Comparison of ENCODE assay signal across 25 cellular contexts in genomic region chr22:49998718-49999062, GRCh38. TPM values are rescaled to one million over a fixed set of nuclear protein-coding genes. Genes with fewer than 3 reads are reported as not detected.
DNase-seq lines count a peak whose midpoint lies in the region; ATAC-seq and TF ChIP-seq lines count a peak whose summit lies in the region.
"Had no signal": no experiment of that assay in that cellular context is flagged by ENCODE, and none has a peak within 500 bp of the region (broad histone marks: within the 10 kb centered on the region; RNA-seq: fewer than 3 reads in every experiment).

No MANE protein-coding gene starts in this region.

- H3K27ac ChIP-seq in CD4-positive, CD25-positive, alpha-beta regulatory T cell (ENCODE audit: insufficient read depth, low read length, poor library complexity, severe bottlenecking), result no peak overlapping the region
- no peak overlapping the region for H3K27ac ChIP-seq in HUES48 (ENCODE audit: low read depth, low read length)
- H3K27ac ChIP-seq: foreskin keratinocyte, hepatocyte, thoracic aorta, VCaP had no signal

- H3K9me3 ChIP-seq in CD4-positive, CD25-positive, alpha-beta regulatory T cell (ENCODE audit: control insufficient read depth in 2 of 2, low read length in 2 of 2), result no peaks in the 10 kb centered on the region
- no peaks in the 10 kb centered on the region for H3K9me3 ChIP-seq in HUES48 (ENCODE audit: control insufficient read depth, insufficient read depth, low read length)
- H3K9me3 ChIP-seq in iPS-15b (ENCODE audit: control insufficient read depth, insufficient read depth, low read length), result no peaks in the 10 kb centered on the region
- H3K9me3 ChIP-seq: thoracic aorta had no signal

- H3K4me1 ChIP-seq in CD4-positive, CD25-positive, alpha-beta regulatory T cell (ENCODE audit: control insufficient read depth, insufficient read depth, low read length, poor library complexity, severe bottlenecking), result no peaks in the 10 kb centered on the region
- no peaks in the 10 kb centered on the region for H3K4me1 ChIP-seq in HUES48 (ENCODE audit: control insufficient read depth, insufficient read depth, low read length)
- no peaks in the 10 kb centered on the region for H3K4me1 ChIP-seq in iPS-15b (ENCODE audit: control insufficient read depth, insufficient read depth, low read length)
- H3K4me1 ChIP-seq: foreskin keratinocyte had no signal

- H3K4me3 Mint-ChIP-seq in CD4-positive, CD25-positive, alpha-beta regulatory T cell, result peak overlapping the region in 2 of 4 donors; percentile 12 to 22
- H3K4me3 Mint-ChIP-seq in neural crest cell, result peak overlapping the region; percentile 27
- no peak overlapping the region for H3K4me3 Mint-ChIP-seq in activated T-helper 2 cell treated with anti-CD3 and anti-CD28 coated beads, Interferon-gamma antibody, Interleukin-2, Interleukin-4, amounts not matched to agents 10 μg/mL and 5 μg/mL and 100 μg/mL, durations not matched to agents 14 hours and 24 hours and 36 hours (ENCODE audit: low read depth)
- no peak overlapping the region for H3K4me3 Mint-ChIP-seq in stimulated activated effector memory CD8-positive, alpha-beta T cell treated with anti-CD3 and anti-CD28 coated beads, Interleukin-12 subunit alpha, Interleukin-12 subunit beta, amount 100 ng/mL, for 72 hours
- H3K4me3 Mint-ChIP-seq: activated CD8-positive, alpha-beta T cell treated with anti-CD3 and anti-CD28 coated beads, Interleukin-2, amount 10 ng/mL, durations not matched to agents 7 days and 5 days; HFFc6 had no signal

- no peak overlapping the region for H3K9ac ChIP-seq in HUES48 (ENCODE audit: low read depth, low read length)
- no peak overlapping the region for H3K9ac ChIP-seq in iPS-15b (ENCODE audit: low read depth, low read length)

- no peak for TF ChIP-seq CTCF in neural crest cell (conservative IDR thresholded peaks at IDR 0.05)

- DNase-seq in CD4-positive, CD25-positive, alpha-beta regulatory T cell, result no peak
- DNase-seq in neural crest cell (ENCODE audit: low read depth, low spot score) (no peak), NCI-H226 (no peak), EL (no peak)
- no peak for DNase-seq in activated T-helper 2 cell treated with anti-CD3 and anti-CD28 coated beads, Interferon-gamma antibody, Interleukin-2, Interleukin-4, amounts not matched to agents 10 μg/mL and 5 μg/mL and 100 μg/mL, durations not matched to agents 14 hours and 24 hours and 36 hours (ENCODE audit: low spot score)
- no peak for DNase-seq in stimulated activated effector memory CD8-positive, alpha-beta T cell treated with anti-CD3 and anti-CD28 coated beads, Interleukin-12 subunit alpha, Interleukin-12 subunit beta, amount 100 ng/mL, for 72 hours (ENCODE audit: low spot score in 2 of 2)
- DNase-seq: activated CD8-positive, alpha-beta T cell treated with anti-CD3 and anti-CD28 coated beads, Interleukin-2, amount 10 ng/mL, durations not matched to agents 7 days and 5 days; AML-193; foreskin keratinocyte; HFFc6; NCI-H2171; NCI-H774; PC-3; SIG-M5; stimulated activated CD4-positive, alpha-beta T cell treated with anti-CD3 and anti-CD28 coated beads, Interleukin-12 subunit alpha, Interleukin-12 subunit beta, amount 100 ng/mL, for 4 hours had no signal

- ATAC-seq in CD4-positive, CD25-positive, alpha-beta regulatory T cell (ENCODE audit: low read depth in 2 of 2), result no peak
- ATAC-seq in stimulated activated effector memory CD8-positive, alpha-beta T cell treated with anti-CD3 and anti-CD28 coated beads, Interleukin-12 subunit alpha, Interleukin-12 subunit beta, amount 100 ng/mL, for 72 hours, result no peak
- ATAC-seq: PC-3 had no signal

- intact Hi-C loops in activated T-helper 2 cell treated with anti-CD3 and anti-CD28 coated beads, Interferon-gamma antibody, Interleukin-2, Interleukin-4, amounts not matched to agents 10 μg/mL and 5 μg/mL and 100 μg/mL, durations not matched to agents 14 hours and 24 hours and 36 hours (cut with micrococcal nuclease), result no loop called here

- H3K4me3 ChIP-seq in CD4-positive, CD25-positive, alpha-beta regulatory T cell (ENCODE audit: low read depth, low read length), result no peak overlapping the region
- H3K4me3 ChIP-seq in HUES48 (ENCODE audit: low read depth, low read length), result peak overlapping the region; percentile 56; the same call in 1 of the 2 replicates
- H3K4me3 ChIP-seq in iPS-15b (ENCODE audit: low read depth, low read length), result peak overlapping the region; percentile 59
- H3K4me3 ChIP-seq: hepatocyte, thoracic aorta had no signal

- peak overlapping the region; percentile 8 to 88 (median 32) for H3K27ac Mint-ChIP-seq in CD4-positive, CD25-positive, alpha-beta regulatory T cell
- no peak overlapping the region for H3K27ac Mint-ChIP-seq in neural crest cell (ENCODE audit: unreplicated experiment)
- no peak overlapping the region for H3K27ac Mint-ChIP-seq in activated T-helper 2 cell treated with anti-CD3 and anti-CD28 coated beads, Interferon-gamma antibody, Interleukin-2, Interleukin-4, amounts not matched to agents 10 μg/mL and 5 μg/mL and 100 μg/mL, durations not matched to agents 14 hours and 24 hours and 36 hours
- H3K27ac Mint-ChIP-seq in stimulated activated effector memory CD8-positive, alpha-beta T cell treated with anti-CD3 and anti-CD28 coated beads, Interleukin-12 subunit alpha, Interleukin-12 subunit beta, amount 100 ng/mL, for 72 hours, result no peak overlapping the region
- H3K27ac Mint-ChIP-seq: activated CD8-positive, alpha-beta T cell treated with anti-CD3 and anti-CD28 coated beads, Interleukin-2, amount 10 ng/mL, durations not matched to agents 7 days and 5 days; HFFc6 had no signal

- peaks cover 0 to 11% (median 0%) of the 10 kb centered on the region in 4 donors for H3K4me1 Mint-ChIP-seq in CD4-positive, CD25-positive, alpha-beta regulatory T cell
- peaks cover 9% of the 10 kb centered on the region for H3K4me1 Mint-ChIP-seq in neural crest cell
- H3K4me1 Mint-ChIP-seq in activated T-helper 2 cell treated with anti-CD3 and anti-CD28 coated beads, Interferon-gamma antibody, Interleukin-2, Interleukin-4, amounts not matched to agents 10 μg/mL and 5 μg/mL and 100 μg/mL, durations not matched to agents 14 hours and 24 hours and 36 hours (ENCODE audit: low read depth), result no peaks in the 10 kb centered on the region
- H3K4me1 Mint-ChIP-seq in stimulated activated effector memory CD8-positive, alpha-beta T cell treated with anti-CD3 and anti-CD28 coated beads, Interleukin-12 subunit alpha, Interleukin-12 subunit beta, amount 100 ng/mL, for 72 hours, result peaks cover 16% of the 10 kb centered on the region

- H3K27me3 Mint-ChIP-seq in CD4-positive, CD25-positive, alpha-beta regulatory T cell, result peaks cover 5% of the 10 kb centered on the region
- peaks cover 27% of the 10 kb centered on the region for H3K27me3 Mint-ChIP-seq in neural crest cell (ENCODE audit: low read depth)
- peaks cover under 1% of the 10 kb centered on the region for H3K27me3 Mint-ChIP-seq in activated T-helper 2 cell treated with anti-CD3 and anti-CD28 coated beads, Interferon-gamma antibody, Interleukin-2, Interleukin-4, amounts not matched to agents 10 μg/mL and 5 μg/mL and 100 μg/mL, durations not matched to agents 14 hours and 24 hours and 36 hours (ENCODE audit: low read depth)

- H3K9me3 Mint-ChIP-seq in CD4-positive, CD25-positive, alpha-beta regulatory T cell, result peaks cover 0 to 1% (median 0%) of the 10 kb centered on the region in 7 donors
- no peaks in the 10 kb centered on the region for H3K9me3 Mint-ChIP-seq in neural crest cell
- no peaks in the 10 kb centered on the region for H3K9me3 Mint-ChIP-seq in activated T-helper 2 cell treated with anti-CD3 and anti-CD28 coated beads, Interferon-gamma antibody, Interleukin-2, Interleukin-4, amounts not matched to agents 10 μg/mL and 5 μg/mL and 100 μg/mL, durations not matched to agents 14 hours and 24 hours and 36 hours
- no peaks in the 10 kb centered on the region for H3K9me3 Mint-ChIP-seq in stimulated activated effector memory CD8-positive, alpha-beta T cell treated with anti-CD3 and anti-CD28 coated beads, Interleukin-12 subunit alpha, Interleukin-12 subunit beta, amount 100 ng/mL, for 72 hours
- H3K9me3 Mint-ChIP-seq: HFFc6 had no signal

- H3K36me3 ChIP-seq in CD4-positive, CD25-positive, alpha-beta regulatory T cell (ENCODE audit: control insufficient read depth, insufficient read depth, low read length), result no peaks in the 10 kb centered on the region
- H3K36me3 ChIP-seq in HUES48 (ENCODE audit: control insufficient read depth, insufficient read depth, low read length) (no peaks in the 10 kb centered on the region), iPS-15b (ENCODE audit: control insufficient read depth, insufficient read depth, low read length) (no peaks in the 10 kb centered on the region)
- H3K36me3 ChIP-seq: thoracic aorta had no signal

- no peaks in the 10 kb centered on the region for H3K36me3 Mint-ChIP-seq in CD4-positive, CD25-positive, alpha-beta regulatory T cell
- H3K36me3 Mint-ChIP-seq in neural crest cell (ENCODE audit: low read depth), result no peaks in the 10 kb centered on the region
- no peaks in the 10 kb centered on the region for H3K36me3 Mint-ChIP-seq in activated T-helper 2 cell treated with anti-CD3 and anti-CD28 coated beads, Interferon-gamma antibody, Interleukin-2, Interleukin-4, amounts not matched to agents 10 μg/mL and 5 μg/mL and 100 μg/mL, durations not matched to agents 14 hours and 24 hours and 36 hours (ENCODE audit: low read depth)
- H3K36me3 Mint-ChIP-seq in stimulated activated effector memory CD8-positive, alpha-beta T cell treated with anti-CD3 and anti-CD28 coated beads, Interleukin-12 subunit alpha, Interleukin-12 subunit beta, amount 100 ng/mL, for 72 hours, result no peaks in the 10 kb centered on the region

- H3K27me3 ChIP-seq in CD4-positive, CD25-positive, alpha-beta regulatory T cell (ENCODE audit: control insufficient read depth, insufficient read depth, low read length), result no peaks in the 10 kb centered on the region
- H3K27me3 ChIP-seq in HUES48 (ENCODE audit: control insufficient read depth, insufficient read depth, low read length), result peaks cover 19% of the 10 kb centered on the region
- peaks cover 13% of the 10 kb centered on the region for H3K27me3 ChIP-seq in iPS-15b (ENCODE audit: control insufficient read depth, insufficient read depth, low read length)

RNA-seq across cellular contexts. Expression of gene IL17REL, which starts 13.9 kb away (rescaled TPM):
- 0.57 TPM for total RNA-seq in CD4-positive, CD25-positive, alpha-beta regulatory T cell
- under 1 TPM in 1 of 4 donors, not detected in 3; 0.07 TPM for polyA plus RNA-seq in CD4-positive, CD25-positive, alpha-beta regulatory T cell
- 0.07 TPM in 1 of 2 replicates, not detected in the other for total RNA-seq in neural crest cell
- total RNA-seq in activated T-helper 2 cell treated with anti-CD3 and anti-CD28 coated beads, Interferon-gamma antibody, Interleukin-2, Interleukin-4, amounts not matched to agents 10 μg/mL and 5 μg/mL and 100 μg/mL, durations not matched to agents 14 hours and 24 hours and 36 hours, result not detected in 2 replicates
- total RNA-seq: activated CD8-positive, alpha-beta T cell treated with anti-CD3 and anti-CD28 coated beads, Interleukin-2, amount 10 ng/mL, durations not matched to agents 7 days and 5 days; epithelial cell of proximal tubule; foreskin keratinocyte; hepatocyte; HFFc6; renal cortical epithelial cell; T-helper 1 cell treated with Interleukin-12 subunit alpha and Interleukin-12 subunit beta and Interleukin-4 antibody, amounts not matched to agents 30 ng/mL and 1 ng/mL, for 36 hours; thoracic aorta had no signal
- polyA plus RNA-seq: foreskin keratinocyte, hepatocyte had no signal

RNA-seq across cellular contexts. Expression of gene PIM3, which starts 38.1 kb away (rescaled TPM):
- total RNA-seq in CD4-positive, CD25-positive, alpha-beta regulatory T cell, result 294 TPM
- polyA plus RNA-seq in CD4-positive, CD25-positive, alpha-beta regulatory T cell, result 10 to 100 TPM; 34.0 to 47.1 (median 40.3) TPM
- 29.9 and 31.0 TPM in 2 replicates for total RNA-seq in neural crest cell
- 215 TPM in 2 replicates for total RNA-seq in activated T-helper 2 cell treated with anti-CD3 and anti-CD28 coated beads, Interferon-gamma antibody, Interleukin-2, Interleukin-4, amounts not matched to agents 10 μg/mL and 5 μg/mL and 100 μg/mL, durations not matched to agents 14 hours and 24 hours and 36 hours

RNA-seq across cellular contexts. Expression of gene TTLL8, which starts 59.4 kb away (rescaled TPM):
- not detected for total RNA-seq in CD4-positive, CD25-positive, alpha-beta regulatory T cell
- not detected for polyA plus RNA-seq in CD4-positive, CD25-positive, alpha-beta regulatory T cell
- not detected in 2 replicates for total RNA-seq in neural crest cell
- not detected in 2 replicates for total RNA-seq in activated T-helper 2 cell treated with anti-CD3 and anti-CD28 coated beads, Interferon-gamma antibody, Interleukin-2, Interleukin-4, amounts not matched to agents 10 μg/mL and 5 μg/mL and 100 μg/mL, durations not matched to agents 14 hours and 24 hours and 36 hours
- total RNA-seq: activated CD8-positive, alpha-beta T cell treated with anti-CD3 and anti-CD28 coated beads, Interleukin-2, amount 10 ng/mL, durations not matched to agents 7 days and 5 days; dermis blood vessel endothelial cell; epithelial cell of proximal tubule; foreskin keratinocyte; hepatocyte; HFFc6; kidney; PC-3; renal cortical epithelial cell; T-helper 1 cell treated with Interleukin-12 subunit alpha and Interleukin-12 subunit beta and Interleukin-4 antibody, amounts not matched to agents 30 ng/mL and 1 ng/mL, for 36 hours; thoracic aorta had no signal
- polyA plus RNA-seq: foreskin keratinocyte, hepatocyte had no signal

Comparison
In these comparisons a context has a peak if more than half of its experiments do, and no peak if none do; other contexts are left out.
1. H3K27ac Mint-ChIP-seq: peak in CD4-positive, CD25-positive, alpha-beta regulatory T cell (3 of 3); none in neural crest cell (single experiment), activated T-helper 2 cell treated with anti-CD3 and anti-CD28 coated beads, Interferon-gamma antibody, Interleukin-2, Interleukin-4, amounts not matched to agents 10 μg/mL and 5 μg/mL and 100 μg/mL, durations not matched to agents 14 hours and 24 hours and 36 hours (single experiment) and stimulated activated effector memory CD8-positive, alpha-beta T cell treated with anti-CD3 and anti-CD28 coated beads, Interleukin-12 subunit alpha, Interleukin-12 subunit beta, amount 100 ng/mL, for 72 hours (single experiment).